Comparison of ENCODE assay signal across 1 cellular context in genomic region chr12:93591137-93591868, GRCh38.
TF ChIP-seq lines count a peak whose summit lies in the region.

No MANE protein-coding gene starts in this region.

TF ChIP-seq in K562, 482 proteins besides CTCF, POLR2A, EP300 and RAD21 (continued from another document and continues in another):
- TF ChIP-seq DLX4 (CRISPR knock-in tag; IDR thresholded peaks at IDR 0.05) (no peak), NR3C1 (CRISPR knock-in tag; IDR thresholded peaks at IDR 0.05) (no peak), HIVEP1 (CRISPR knock-in tag; IDR thresholded peaks at IDR 0.05) (no peak), ZBED1 (IDR thresholded peaks at IDR 0.05) (no peak), ZFP1 (CRISPR knock-in tag; IDR thresholded peaks at IDR 0.05) (no peak), TRIM24 (IDR thresholded peaks at IDR 0.05) (0 out of 4 replicates have a peak, but pooled peaks of 1 of the 2 experiments have one; percentile 20), ZFP30 (CRISPR knock-in tag; IDR thresholded peaks at IDR 0.05; ENCODE audit: borderline replicate concordance) (no peak), ZNF589 (CRISPR knock-in tag; IDR thresholded peaks at IDR 0.05; ENCODE audit: low read depth) (no peak), SRSF9 (IDR thresholded peaks at IDR 0.05; ENCODE audit: borderline replicate concordance, low read depth, low read length) (no peak), ZNF561 (CRISPR knock-in tag; conservative IDR thresholded peaks at IDR 0.05) (no peak), E2F3 (CRISPR knock-in tag; IDR thresholded peaks at IDR 0.05) (0 out of 2 replicates have a peak, but pooled peaks have one; percentile 31), JUND (IDR thresholded peaks at IDR 0.05; ENCODE audit: borderline replicate concordance, low read depth, low read length) (peak; percentile 4; the same call in 1 of the 2 replicates), JUND (tag; IDR thresholded peaks at IDR 0.05; ENCODE audit: borderline replicate concordance, low read depth, low read length) (peak; percentile 65; the same call in 1 of the 3 replicates), TGIF2 (CRISPR knock-in tag; IDR thresholded peaks at IDR 0.05) (no peak), MCM2 (IDR thresholded peaks at IDR 0.05; ENCODE audit: low read depth) (no peak), KAT2B (IDR thresholded peaks at IDR 0.05; ENCODE audit: low read depth, low read length) (no peak), HCFC1 (IDR thresholded peaks at IDR 0.05; ENCODE audit: low read depth, low read length) (no peak), CREB5 (CRISPR knock-in tag; IDR thresholded peaks at IDR 0.05) (no peak), E2F1 (CRISPR knock-in tag; IDR thresholded peaks at IDR 0.05) (peak; percentile 71; the same call in 1 of the 2 replicates), MTF1 (CRISPR knock-in tag; IDR thresholded peaks at IDR 0.05; ENCODE audit: borderline replicate concordance) (no peak), SNAPC5 (CRISPR knock-in tag; IDR thresholded peaks at IDR 0.05) (no peak), ZHX1 (conservative IDR thresholded peaks at IDR 0.05; ENCODE audit: low read length) (no peak; the same call in 1 of the 2 replicates), ETS2 (tag; IDR thresholded peaks at IDR 0.05; ENCODE audit: borderline replicate concordance, poor library complexity, severe bottlenecking) (no peak), PRDM10 (IDR thresholded peaks at IDR 0.05; ENCODE audit: partially characterized antibody) (no peak), EGR1 (conservative IDR thresholded peaks at IDR 0.05) (no peak), SUPT5H (IDR thresholded peaks at IDR 0.05) (peak; percentile 78), ELF4 (CRISPR knock-in tag; IDR thresholded peaks at IDR 0.05) (no peak), ZNF609 (CRISPR knock-in tag; IDR thresholded peaks at IDR 0.05; ENCODE audit: borderline replicate concordance) (no peak), IRF9 (tag; IDR thresholded peaks at IDR 0.05) (no peak), ZKSCAN1 (IDR thresholded peaks at IDR 0.05; ENCODE audit: low read depth, low read length) (0 out of 2 replicates have a peak, but pooled peaks have one; percentile 66), SIX5 (IDR thresholded peaks at IDR 0.05; ENCODE audit: borderline replicate concordance in 1 of 2, insufficient read depth in 1 of 2, low read depth in 1 of 2, low read length in 2 of 2) (no peak), RBM39 (optimal IDR thresholded peaks at IDR 0.05; ENCODE audit: low read depth, low read length) (peak; percentile 67), GTF2B (IDR thresholded peaks at IDR 0.05; ENCODE audit: extremely low read depth, insufficient read length) (no peak), ZMIZ1 (IDR thresholded peaks at IDR 0.05; ENCODE audit: low read depth in 2 of 2, low read length in 2 of 2) (no peak; a peak in 1 of 4 replicates), ZNF584 (CRISPR knock-in tag; IDR thresholded peaks at IDR 0.05; ENCODE audit: low read depth) (no peak), TFAM (CRISPR knock-in tag; conservative IDR thresholded peaks at IDR 0.05) (no peak), ZFP36 (IDR thresholded peaks at IDR 0.05; ENCODE audit: low read depth, low read length, partially characterized antibody) (no peak), HNRNPL (IDR thresholded peaks at IDR 0.05; ENCODE audit: low read depth, low read length) (no peak), KLF6 (CRISPR knock-in tag; IDR thresholded peaks at IDR 0.05; ENCODE audit: borderline replicate concordance) (no peak), ZBTB1 (CRISPR knock-in tag; IDR thresholded peaks at IDR 0.05; ENCODE audit: borderline replicate concordance, low read depth) (no peak), RBM17 (IDR thresholded peaks at IDR 0.05; ENCODE audit: borderline replicate concordance, low read depth, low read length) (no peak)
